In genomic region chr3:149224736-149225594, GRCh38 we compare ENCODE assay signal across 9 cellular contexts. TPM values are rescaled to one million over a fixed set of nuclear protein-coding genes. Genes with fewer than 3 reads are reported as not detected.
DNase-seq lines count a peak whose midpoint lies in the region; ATAC-seq and TF ChIP-seq lines count a peak whose summit lies in the region.
"Had no signal": no experiment of that assay in that cellular context is flagged by ENCODE, and none has a peak within 500 bp of the region (broad histone marks: within the 10 kb centered on the region; RNA-seq: fewer than 3 reads in every experiment).

No MANE protein-coding gene starts in this region.

- ATAC-seq in GM19035 (IDR thresholded peaks at IDR 0.05; ENCODE audit: unreplicated experiment): peak; percentile 99
- ATAC-seq in HG03175 (IDR thresholded peaks at IDR 0.05; ENCODE audit: unreplicated experiment): peak; percentile 94
- peak; percentile 93 for ATAC-seq in SK-N-SH treated with all-trans-retinoic acid at 6 μM for 48 hours
- ATAC-seq in mucosa of descending colon: peak; percentile 90

- intact Hi-C loops in mucosa of descending colon (cut with DNase I, micrococcal nuclease) (no loop called here), uterus (cut with DNase I; ENCODE audit: low total_unique reads) (no loop called here)

- peaks cover 19% of the 10 kb centered on the region for H3K4me1 ChIP-seq in BLaER1
- peaks cover 6% of the 10 kb centered on the region for H3K4me1 ChIP-seq in mucosa of descending colon (ENCODE audit: low read depth)
- no peaks in the 10 kb centered on the region for H3K4me1 ChIP-seq in uterus

- H3K9me3 ChIP-seq in BLaER1 (no peaks in the 10 kb centered on the region), mucosa of descending colon (no peaks in the 10 kb centered on the region), uterus (no peaks in the 10 kb centered on the region)

- TF ChIP-seq CTCF in mucosa of descending colon (IDR thresholded peaks at IDR 0.05) (no peak), uterus (IDR thresholded peaks at IDR 0.05) (no peak)

- H3K36me3 ChIP-seq in BLaER1 (no peaks in the 10 kb centered on the region), mucosa of descending colon (ENCODE audit: low read depth) (no peaks in the 10 kb centered on the region), uterus (no peaks in the 10 kb centered on the region)

- peak overlapping the region; percentile 67 for H3K4me2 ChIP-seq in BLaER1

- TF ChIP-seq POLR2A in uterus (IDR thresholded peaks at IDR 0.05): no peak

- DNase-seq in dedifferentiated amniotic fluid mesenchymal stem cell (ENCODE audit: extremely low spot score): peak; percentile 31
- no peak for DNase-seq in mucosa of descending colon
- no peak for DNase-seq in uterus
- DNase-seq in NCI-H82 treated with DMSO at 0.1 percent for 48 hours (lab: John Stamatoyannopoulos, UW; ENCODE audit: unreplicated experiment): no peak

- H4K20me1 ChIP-seq in BLaER1: no peaks in the 10 kb centered on the region

- H3K27ac ChIP-seq in BLaER1: no peak overlapping the region
- H3K27ac ChIP-seq in uterus: peak overlapping the region; percentile 76 to 81

- no peak overlapping the region for H3K9ac ChIP-seq in BLaER1

- H3K27me3 ChIP-seq in BLaER1: no peaks in the 10 kb centered on the region
- H3K27me3 ChIP-seq in uterus: no peaks in the 10 kb centered on the region

- no peak overlapping the region for H3K4me3 ChIP-seq in BLaER1
- H3K4me3 ChIP-seq in mucosa of descending colon: no peak overlapping the region
- peak overlapping the region; percentile 15 to 32 for H3K4me3 ChIP-seq in uterus

TF ChIP-seq in SK-N-SH treated with all-trans-retinoic acid at 6 μM for 48 hours, 23 proteins besides CTCF, POLR2A, EP300 and RAD21:
- no peak for TF ChIP-seq ZC3H10 (CRISPR knock-in tag; IDR thresholded peaks at IDR 0.05)
- TF ChIP-seq ZNF565 (CRISPR knock-in tag; conservative IDR thresholded peaks at IDR 0.05; ENCODE audit: low read depth): no peak
- TF ChIP-seq PATZ1 (CRISPR knock-in tag; IDR thresholded peaks at IDR 0.05; ENCODE audit: borderline replicate concordance): no peak
- TF ChIP-seq GLIS3 (CRISPR knock-in tag; IDR thresholded peaks at IDR 0.05): no peak
- no peak for TF ChIP-seq CSDC2 (CRISPR knock-in tag; IDR thresholded peaks at IDR 0.05)
- no peak for TF ChIP-seq TOX (CRISPR knock-in tag; IDR thresholded peaks at IDR 0.05; ENCODE audit: borderline replicate concordance)
- TF ChIP-seq ISL1 (CRISPR knock-in tag; IDR thresholded peaks at IDR 0.05): 0 out of 2 replicates have a peak, but pooled peaks have one; percentile 12
- no peak for TF ChIP-seq TSHZ2 (CRISPR knock-in tag; IDR thresholded peaks at IDR 0.05)
- no peak for TF ChIP-seq CSRNP3 (CRISPR knock-in tag; IDR thresholded peaks at IDR 0.05)
- no peak for TF ChIP-seq TCF4 (CRISPR knock-in tag; IDR thresholded peaks at IDR 0.05; ENCODE audit: borderline replicate concordance)
- no peak for TF ChIP-seq ZFP30 (CRISPR knock-in tag; IDR thresholded peaks at IDR 0.05)
- no peak for TF ChIP-seq OSR1 (CRISPR knock-in tag; IDR thresholded peaks at IDR 0.05)
- no peak for TF ChIP-seq CREB5 (CRISPR knock-in tag; IDR thresholded peaks at IDR 0.05; ENCODE audit: low read depth)
- TF ChIP-seq RARB (CRISPR knock-in tag; IDR thresholded peaks at IDR 0.05): no peak
- TF ChIP-seq ZFP3 (CRISPR knock-in tag; IDR thresholded peaks at IDR 0.05): no peak
- TF ChIP-seq ESRRG (CRISPR knock-in tag; IDR thresholded peaks at IDR 0.05): no peak
- TF ChIP-seq SNAI2 (CRISPR knock-in tag; IDR thresholded peaks at IDR 0.05): 0 out of 2 replicates have a peak, but pooled peaks have one; percentile 40

RNA-seq across cellular contexts. Expression of gene CP, which starts 3.3 kb away (rescaled TPM):
- total RNA-seq in mucosa of descending colon (10 to 100 TPM in 2 of 3 donors, 1 to 10 TPM in 1; 5.7 to 13.4 (median 11.6) TPM), uterus (10 to 100 TPM in 1 of 4 donors, 1 to 10 TPM in 3; 2.2 to 13.3 (median 5.9) TPM)
- total RNA-seq: T-helper 1 cell treated with Interleukin-12 subunit alpha and Interleukin-12 subunit beta and Interleukin-4 antibody, amounts not matched to agents 30 ng/mL and 1 ng/mL, for 36 hours had no signal

Comparison
In these comparisons a context has a peak if more than half of its experiments do, and no peak if none do; other contexts are left out.
1. H3K4me3 ChIP-seq: peak in uterus (2 of 2); none in BLaER1 (single experiment) and mucosa of descending colon (single experiment).
2. Peak in every context shown above with its lines, with median percentiles within 50 percentile points of each other: ATAC-seq.